In the genomic region with DNA sequence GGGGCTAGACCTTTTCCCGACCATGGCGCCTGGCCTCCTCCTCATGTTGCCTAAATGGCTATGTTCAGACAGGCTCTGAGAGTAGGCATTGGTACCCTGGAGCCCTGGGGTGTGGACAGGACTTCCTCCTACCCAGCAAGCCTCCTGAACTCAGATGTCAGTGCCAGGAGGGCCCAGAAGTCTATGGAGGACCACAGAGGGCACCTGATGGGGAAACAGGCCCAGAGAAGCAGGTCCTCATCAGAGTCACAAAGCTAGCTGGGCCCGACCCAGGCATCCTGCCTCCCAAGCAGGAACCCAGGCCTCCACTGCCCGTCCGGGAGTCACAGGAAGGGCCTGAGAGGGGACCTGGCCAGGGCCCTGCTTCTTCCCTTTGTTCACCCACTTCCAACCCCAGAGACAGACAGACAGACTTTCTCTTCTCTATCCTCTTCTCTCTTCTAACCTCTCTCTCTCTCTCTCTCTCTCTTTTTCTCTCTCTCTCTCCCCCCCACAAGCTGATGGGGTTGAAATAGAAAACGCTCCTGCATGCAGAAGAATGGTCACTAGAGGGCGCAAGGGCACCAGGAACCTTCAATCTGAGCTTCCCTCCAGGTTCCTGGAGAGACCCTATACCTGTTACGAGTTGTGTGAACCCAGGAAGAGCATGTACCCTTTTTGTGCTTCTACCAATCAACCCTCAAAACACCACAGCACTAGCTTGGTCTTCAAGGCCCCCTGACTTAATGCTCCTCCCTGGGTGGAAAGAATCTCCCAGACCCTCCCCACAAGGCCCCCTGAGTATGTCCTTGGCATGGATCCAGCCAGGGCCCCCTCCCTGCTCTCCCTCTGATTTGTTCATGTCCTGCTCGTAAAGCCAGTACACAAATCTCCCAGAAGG, we compare ENCODE assay signal across 8 cellular contexts. TPM values are rescaled to one million over a fixed set of nuclear protein-coding genes. Genes with fewer than 3 reads are reported as not detected.
DNase-seq lines count a peak whose midpoint lies in the region; ATAC-seq and TF ChIP-seq lines count a peak whose summit lies in the region.

No MANE protein-coding gene starts in this region.

- TF ChIP-seq CTCF in GM12864 (IDR thresholded peaks at IDR 0.05; ENCODE audit: low read depth, low read length, missing control alignments) (peak; percentile 84), right atrium auricular region (IDR thresholded peaks at IDR 0.05) (peak; percentile 66 to 90), sigmoid colon (IDR thresholded peaks at IDR 0.05) (peak; percentile 88 to 95 (median 94))

- peak overlapping the region; percentile 75 for H3K4me3 Mint-ChIP-seq in T-helper 17 cell

- no peaks in the 10 kb centered on the region for H3K27me3 ChIP-seq in right atrium auricular region
- no peaks in the 10 kb centered on the region for H3K27me3 ChIP-seq in sigmoid colon

- H3K4me3 ChIP-seq in GM12864 (ENCODE audit: low read depth, low read length) (no peak overlapping the region), right atrium auricular region (no peak overlapping the region), sigmoid colon (no peak overlapping the region)

- DNase-seq in GM12864 (ENCODE audit: low read depth) (peak; percentile 78), NCI-H146 treated with DMSO at 0.1 percent for 48 hours (lab: John Stamatoyannopoulos, UW; ENCODE audit: unreplicated experiment) (peak; percentile 57), T-helper 17 cell (peak; percentile 50 to 74 (median 68)), amniotic epithelial cell (ENCODE audit: low read depth) (peak; percentile 83), right atrium auricular region (ENCODE audit: low spot score) (no peak), sigmoid colon (peak; percentile 86)

- peaks cover 2% of the 10 kb centered on the region for H3K36me3 Mint-ChIP-seq in T-helper 17 cell (ENCODE audit: low read depth)

- H3K36me3 ChIP-seq in right atrium auricular region (no peaks in the 10 kb centered on the region), sigmoid colon (peaks cover 0 to 5% (median 0%) of the 10 kb centered on the region in 4 donors)

- H3K27me3 Mint-ChIP-seq in T-helper 17 cell, result no peaks in the 10 kb centered on the region

- no peak for TF ChIP-seq POLR2A in sigmoid colon (IDR thresholded peaks at IDR 0.05)

- H3K27ac ChIP-seq in right atrium auricular region, result peak overlapping the region; percentile 13 to 39
- H3K27ac ChIP-seq in sigmoid colon, result no peak overlapping the region

- H3K9me3 ChIP-seq in T-helper 17 cell (ENCODE audit: control insufficient read depth, low read length, poor library complexity, severe bottlenecking) (no peaks in the 10 kb centered on the region), right atrium auricular region (no peaks in the 10 kb centered on the region), sigmoid colon (no peaks in the 10 kb centered on the region)

- 53 to 57% methylated on average over 9 of the region's 9 CpGs for WGBS in sigmoid colon, 2 donors

- no peak for TF ChIP-seq EP300 in sigmoid colon (IDR thresholded peaks at IDR 0.05)

- peaks cover 3 to 46% of the 10 kb centered on the region in 2 donors for H3K4me1 ChIP-seq in right atrium auricular region
- H3K4me1 ChIP-seq in sigmoid colon, result peaks cover 0 to 44% (median 30%) of the 10 kb centered on the region in 4 donors

- intact Hi-C loops in sigmoid colon (cut with DNase I), result loop anchor here (1.0 to 10.0 kb wide), 4 partner anchors 68 to 454 kb away; a partner anchor contains a TSS

- H3K27ac Mint-ChIP-seq in T-helper 17 cell, result peak overlapping the region; percentile 100

- H3K4me1 Mint-ChIP-seq in T-helper 17 cell, result peaks cover 37% of the 10 kb centered on the region

- peak; percentile 35 for ATAC-seq in T-helper 17 cell
- no peak for ATAC-seq in HG02678 (IDR thresholded peaks at IDR 0.05; ENCODE audit: unreplicated experiment)
- ATAC-seq in HG03039 (IDR thresholded peaks at IDR 0.05; ENCODE audit: unreplicated experiment), result no peak

RNA-seq across cellular contexts. Expression of a gene that starts 27.1 kb away (rescaled TPM):
- total RNA-seq in T-helper 17 cell (100 to 1,000 TPM in 1 of 2 donors, 10 to 100 TPM in 1; 93.3 to 108 TPM), right atrium auricular region (10 to 100 TPM; 74.0 to 83.8 TPM), sigmoid colon (100 to 1,000 TPM in 1 of 4 donors, 10 to 100 TPM in 3; 56.5 to 135 (median 70.0) TPM)
- 10 to 100 TPM; 31.9 to 81.7 (median 34.2) TPM for polyA plus RNA-seq in sigmoid colon

RNA-seq across cellular contexts. Expression of a gene that starts 50.9 kb away (rescaled TPM):
- total RNA-seq in T-helper 17 cell, result 1 to 10 TPM; 2.7 to 4.9 TPM
- 10 to 100 TPM; 23.1 to 34.2 TPM for total RNA-seq in right atrium auricular region
- 10 to 100 TPM; 48.9 to 75.1 (median 62.1) TPM for total RNA-seq in sigmoid colon
- polyA plus RNA-seq in sigmoid colon, result 10 to 100 TPM in 1 of 3 donors, 1 to 10 TPM in 2; 1.8 to 14.7 (median 4.8) TPM

Comparison
In these comparisons a context has a peak if more than half of its experiments do, and no peak if none do; other contexts are left out.
1. H3K27ac ChIP-seq: peak in right atrium auricular region (2 of 2); none in sigmoid colon (0 of 4).
2. RNA of a gene that starts 50.9 kb away (total RNA-seq): 48.9 to 75.1 TPM in sigmoid colon and 23.1 to 34.2 TPM in right atrium auricular region; 2.7 to 4.9 TPM in T-helper 17 cell; every median in the first group is over 4 times any median in the second.
3. Peak in every context shown above with its lines, with median percentiles within 50 percentile points of each other: CTCF ChIP-seq.